In genomic region chr3:133881492-133881891, GRCh38 we compare ENCODE assay signal across 23 cellular contexts. TPM values are rescaled to one million over a fixed set of nuclear protein-coding genes. Genes with fewer than 3 reads are reported as not detected.
"Had no signal": no experiment of that assay in that cellular context is flagged by ENCODE, and none has a peak within 500 bp of the region (broad histone marks: within the 10 kb centered on the region; RNA-seq: fewer than 3 reads in every experiment).

No MANE protein-coding gene starts in this region.

- H2AFZ ChIP-seq: neural progenitor cell had no signal

- H3K27me3 ChIP-seq: neural progenitor cell, sigmoid colon, tibial artery had no signal

- DNase-seq: activated CD4-positive, alpha-beta T cell treated with anti-CD3 and anti-CD28 coated beads for 1 hour; activated CD4-positive, alpha-beta T cell treated with anti-CD3 and anti-CD28 coated beads, Interleukin-2, amount 50 U/mL, for 1 hour; activated effector memory CD4-positive, alpha-beta T cell treated with Interleukin-2 at 50 U/mL for 16 hours; activated T-cell treated with anti-CD3 and anti-CD28 coated beads, Interleukin-2, amount 50 U/mL, for 1 hour; effector CD4-positive, alpha-beta T cell; foreskin melanocyte; lower lobe of right lung; mesendoderm; retina; sigmoid colon; stimulated activated CD4-positive, alpha-beta T cell treated with anti-CD3 and anti-CD28 coated beads, Interleukin-2, amount 100 ng/mL, for 48 hours; stimulated activated naive CD8-positive, alpha-beta T cell treated with anti-CD3 and anti-CD28 coated beads, Interleukin-15, amount 100 ng/mL, for 72 hours; tibial artery had no signal

- H3K27me3 Mint-ChIP-seq: brain; dendritic cell treated with granulocyte-macrophage colony-stimulating factor and Interleukin-4, amounts not matched to agents 40 ng/mL and 50 ng/mL, for 4 days had no signal

- H3K4me1 ChIP-seq: lower lobe of right lung, neural progenitor cell, sigmoid colon had no signal

- H3K27ac Mint-ChIP-seq: activated naive CD4-positive, alpha-beta T cell treated with anti-CD3 and anti-CD28 coated beads for 36 hours; brain; dendritic cell treated with granulocyte-macrophage colony-stimulating factor and Interleukin-4, amounts not matched to agents 40 ng/mL and 50 ng/mL, for 4 days; naive thymus-derived CD4-positive, alpha-beta T cell; neural progenitor cell; progenitor cell of endocrine pancreas had no signal

- ATAC-seq: esophagus mucosa, left lobe of liver, lower lobe of right lung had no signal

- H3K4me3 ChIP-seq: lower lobe of right lung, neural progenitor cell, sigmoid colon, smooth muscle cell, tibial artery had no signal

- H3K27ac ChIP-seq: lower lobe of right lung, neural progenitor cell, sigmoid colon, tibial artery, VCaP had no signal

- H3K4me3 Mint-ChIP-seq: activated naive CD4-positive, alpha-beta T cell treated with anti-CD3 and anti-CD28 coated beads for 36 hours; brain; dendritic cell treated with granulocyte-macrophage colony-stimulating factor and Interleukin-4, amounts not matched to agents 40 ng/mL and 50 ng/mL, for 4 days; neural progenitor cell; stimulated activated naive CD8-positive, alpha-beta T cell treated with anti-CD3 and anti-CD28 coated beads, Interleukin-15, amount 100 ng/mL, for 72 hours had no signal

- H3K4me2 ChIP-seq: neural progenitor cell, smooth muscle cell had no signal

- H3K36me3 ChIP-seq: lower lobe of right lung, neural progenitor cell, sigmoid colon, tibial artery had no signal

- H3K9ac ChIP-seq: neural progenitor cell had no signal

- H3K4me1 Mint-ChIP-seq: neural progenitor cell had no signal

RNA-seq across cellular contexts. Expression of gene RAB6B, which starts 14.2 kb away (rescaled TPM):
- total RNA-seq: activated naive CD4-positive, alpha-beta T cell treated with anti-CD3 and anti-CD28 coated beads for 36 hours had no signal
